In genomic region chr16:64579712-64580111, GRCh38 we compare ENCODE assay signal across 28 cellular contexts.
"Had no signal": no experiment of that assay in that cellular context is flagged by ENCODE, and none has a peak within 500 bp of the region (broad histone marks: within the 10 kb centered on the region; RNA-seq: fewer than 3 reads in every experiment).

No MANE protein-coding gene starts in this region.

- H3K27ac ChIP-seq: stomach, suprapubic skin, testis, thoracic aorta, thyroid gland, tibial artery, tibial nerve, transverse colon, upper lobe of left lung, upper lobe of right lung, uterus, vagina had no signal

- H3K9me3 ChIP-seq: stomach, suprapubic skin, testis, thoracic aorta, thyroid gland, tibial artery, tibial nerve, transverse colon, upper lobe of left lung, upper lobe of right lung, uterus, vagina had no signal

- H3K4me1 ChIP-seq: stomach, suprapubic skin, testis, thyroid gland, tibial artery, tibial nerve, transverse colon, upper lobe of left lung, upper lobe of right lung, uterus, vagina had no signal

- ATAC-seq: stimulated activated effector memory CD8-positive, alpha-beta T cell treated with anti-CD3 and anti-CD28 coated beads, Interleukin-12 subunit alpha, Interleukin-12 subunit beta, amount 100 ng/mL, for 72 hours; stimulated activated memory B cell treated with anti-CD40 and anti-IgM and Interleukin-4, amounts not matched to agents 10 μg/mL and 1 μg/mL and 100 μg/mL, for 72 hours; stimulated activated naive CD8-positive, alpha-beta T cell treated with anti-CD3 and anti-CD28 coated beads, Interleukin-15, amount 100 ng/mL, for 72 hours; stimulated activated naive CD8-positive, alpha-beta T cell treated with anti-CD3 and anti-CD28 coated beads, Interleukin-15, Interleukin-2, amounts not matched to agents 100 U/mL and 50 U/mL, for 24 hours; upper lobe of right lung had no signal

- H3K4me1 Mint-ChIP-seq: stimulated activated effector memory CD8-positive, alpha-beta T cell treated with anti-CD3 and anti-CD28 coated beads, Interleukin-12 subunit alpha, Interleukin-12 subunit beta, amount 100 ng/mL, for 72 hours; stimulated activated memory B cell treated with anti-CD40 and anti-IgM and Interleukin-4, amounts not matched to agents 10 μg/mL and 1 μg/mL and 100 μg/mL, for 72 hours; stimulated activated naive CD8-positive, alpha-beta T cell treated with anti-CD3 and anti-CD28 coated beads, Interleukin-15, amount 100 ng/mL, for 72 hours had no signal

- H3K27me3 ChIP-seq: stomach, suprapubic skin, testis, thyroid gland, tibial artery, tibial nerve, transverse colon, upper lobe of left lung, upper lobe of right lung, uterus, vagina had no signal

- DNase-seq: stimulated activated CD4-positive, alpha-beta T cell treated with anti-CD3 and anti-CD28 coated beads, Interleukin-2, amount 100 ng/mL, for 48 hours; stimulated activated CD4-positive, alpha-beta T cell treated with anti-CD3 and anti-CD28 coated beads, Interleukin-4, amount 100 ng/mL, for 1 hour; stimulated activated CD4-positive, alpha-beta T cell treated with anti-CD3 and anti-CD28 coated beads, Interleukin-4, amount 100 ng/mL, for 24 hours; stimulated activated CD4-positive, alpha-beta T cell treated with anti-CD3 and anti-CD28 coated beads, Interleukin-4, amount 100 ng/mL, for 4 hours; stimulated activated CD8-positive, alpha-beta memory T cell treated with anti-CD3 and anti-CD28 coated beads, Interleukin-4, amount 100 ng/mL, for 48 hours; stimulated activated naive CD4-positive, alpha-beta T cell; stimulated activated naive CD4-positive, alpha-beta T cell treated with Interleukin-2 at 50 U/mL for 16 hours; stimulated activated naive CD8-positive, alpha-beta T cell treated with anti-CD3 and anti-CD28 coated beads, Interleukin-15, amount 100 ng/mL, for 72 hours; stimulated activated naive CD8-positive, alpha-beta T cell treated with anti-CD3 and anti-CD28 coated beads, Interleukin-15, Interleukin-2, amounts not matched to agents 100 U/mL and 50 U/mL, for 24 hours; stomach; substantia nigra; testis; thyroid gland; tibial artery; transverse colon; trophoblast cell; upper lobe of left lung; upper lobe of right lung; uterus had no signal

- H3K27ac Mint-ChIP-seq: stimulated activated effector memory CD8-positive, alpha-beta T cell treated with anti-CD3 and anti-CD28 coated beads, Interleukin-12 subunit alpha, Interleukin-12 subunit beta, amount 100 ng/mL, for 72 hours; stimulated activated memory B cell treated with anti-CD40 and anti-IgM and Interleukin-4, amounts not matched to agents 10 μg/mL and 1 μg/mL and 100 μg/mL, for 72 hours; stimulated activated naive CD8-positive, alpha-beta T cell treated with anti-CD3 and anti-CD28 coated beads, Interleukin-15, amount 100 ng/mL, for 72 hours; stimulated activated naive CD8-positive, alpha-beta T cell treated with anti-CD3 and anti-CD28 coated beads, Interleukin-15, Interleukin-2, amounts not matched to agents 100 ng/mL and 50 ng/mL, for 24 hours; type B pancreatic cell had no signal

- H3K36me3 ChIP-seq: stomach, suprapubic skin, thoracic aorta, thyroid gland, tibial artery, tibial nerve, transverse colon, upper lobe of left lung, upper lobe of right lung, uterus, vagina had no signal

- H3K4me3 ChIP-seq: stomach, suprapubic skin, testis, thoracic aorta, thyroid gland, tibial artery, tibial nerve, transverse colon, upper lobe of left lung, upper lobe of right lung, uterus, vagina had no signal

- H3K4me3 Mint-ChIP-seq: stimulated activated effector memory CD8-positive, alpha-beta T cell treated with anti-CD3 and anti-CD28 coated beads, Interleukin-12 subunit alpha, Interleukin-12 subunit beta, amount 100 ng/mL, for 72 hours; stimulated activated memory B cell treated with anti-CD40 and anti-IgM and Interleukin-4, amounts not matched to agents 10 μg/mL and 1 μg/mL and 100 μg/mL, for 72 hours; stimulated activated naive CD8-positive, alpha-beta T cell treated with anti-CD3 and anti-CD28 coated beads, Interleukin-15, amount 100 ng/mL, for 72 hours; stimulated activated naive CD8-positive, alpha-beta T cell treated with anti-CD3 and anti-CD28 coated beads, Interleukin-15, Interleukin-2, amounts not matched to agents 100 ng/mL and 50 ng/mL, for 24 hours; type B pancreatic cell had no signal

- H3K27me3 Mint-ChIP-seq: stimulated activated memory B cell treated with anti-CD40 and anti-IgM and Interleukin-4, amounts not matched to agents 10 μg/mL and 1 μg/mL and 100 μg/mL, for 72 hours; stimulated activated naive CD8-positive, alpha-beta T cell treated with anti-CD3 and anti-CD28 coated beads, Interleukin-15, amount 100 ng/mL, for 72 hours; stimulated activated naive CD8-positive, alpha-beta T cell treated with anti-CD3 and anti-CD28 coated beads, Interleukin-15, Interleukin-2, amounts not matched to agents 100 ng/mL and 50 ng/mL, for 24 hours; type B pancreatic cell had no signal

- H3K9me3 Mint-ChIP-seq: type B pancreatic cell had no signal

- H3K36me3 Mint-ChIP-seq: stimulated activated effector memory CD8-positive, alpha-beta T cell treated with anti-CD3 and anti-CD28 coated beads, Interleukin-12 subunit alpha, Interleukin-12 subunit beta, amount 100 ng/mL, for 72 hours; stimulated activated memory B cell treated with anti-CD40 and anti-IgM and Interleukin-4, amounts not matched to agents 10 μg/mL and 1 μg/mL and 100 μg/mL, for 72 hours; type B pancreatic cell had no signal

- FAIRE-seq: urothelium cell line had no signal
